Comparison of ENCODE assay signal across 17 cellular contexts in the genomic region with DNA sequence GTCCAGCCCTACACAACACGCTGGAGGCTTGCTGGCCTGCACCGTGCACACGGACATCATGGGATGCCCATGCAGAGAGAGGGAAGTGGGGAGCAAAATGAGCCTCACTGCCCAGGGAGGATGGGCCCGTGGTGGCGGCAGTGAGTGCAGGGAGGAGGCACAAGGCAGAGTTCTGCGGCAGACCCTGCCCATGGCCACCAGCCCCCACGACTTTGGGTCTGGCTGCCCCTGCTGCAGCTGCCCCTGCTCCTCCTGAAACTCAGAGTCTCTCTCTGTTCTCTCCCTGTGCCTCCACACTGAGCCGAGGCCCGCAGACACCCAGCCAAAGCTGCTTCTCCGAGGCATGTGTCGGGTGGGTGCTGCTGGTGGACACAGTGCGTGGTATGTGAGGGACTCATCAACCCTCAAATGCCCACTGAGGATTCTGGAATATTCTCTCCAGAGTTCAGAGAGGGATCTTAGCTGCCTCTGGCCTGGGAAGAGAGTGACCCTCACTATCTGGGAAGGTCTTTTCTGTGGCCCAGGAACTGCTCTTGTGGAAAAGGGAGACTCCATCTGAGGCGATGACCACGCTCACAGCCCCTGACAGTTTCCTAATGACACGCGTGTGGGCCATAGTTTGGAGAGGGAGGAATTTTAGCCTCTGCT. TPM values are rescaled to one million over a fixed set of nuclear protein-coding genes. Genes with fewer than 3 reads are reported as not detected.
A peak's percentile ranks its signal among the peaks of the same experiment; 100 is the strongest.
DNase-seq lines count a peak whose midpoint lies in the region; ATAC-seq, FAIRE-seq and TF ChIP-seq lines count a peak whose summit lies in the region.
"Had no signal": no experiment of that assay in that cellular context is flagged by ENCODE, and none has a peak within 500 bp of the region (broad histone marks: within the 10 kb centered on the region; RNA-seq: fewer than 3 reads in every experiment).

No MANE protein-coding gene starts in this region.

- no peak overlapping the region for H2BK5ac ChIP-seq in H9 (ENCODE audit: insufficient read length, low read length)

- H3K4me3 Mint-ChIP-seq in H9 (no peak overlapping the region; a peak in 1 of 5 replicates), T-helper 17 cell (no peak overlapping the region)
- H3K4me3 Mint-ChIP-seq: CD4-positive, CD25-positive, alpha-beta regulatory T cell; GM23338 had no signal

- no peak overlapping the region for H2BK120ac ChIP-seq in H9 (ENCODE audit: low read depth, low read length, poor library complexity, severe bottlenecking)

- no peak overlapping the region for H2AK5ac ChIP-seq in H9 (ENCODE audit: insufficient read length, low read length)

- H3T11ph ChIP-seq in H9 (ENCODE audit: low read length), result no peak overlapping the region

- no peaks in the 10 kb centered on the region for H3K9me3 ChIP-seq in H9 (ENCODE audit: control insufficient read depth, low read depth, low read length)
- H3K9me3 ChIP-seq in T-helper 17 cell (ENCODE audit: control insufficient read depth, low read length, poor library complexity, severe bottlenecking), result no peaks in the 10 kb centered on the region
- H3K9me3 ChIP-seq in kidney (ENCODE audit: control insufficient read depth in 1 of 2, low read length in 2 of 2), result no peaks in the 10 kb centered on the region
- H3K9me3 ChIP-seq in osteoblast (ENCODE audit: low read depth, low read length), result no peaks in the 10 kb centered on the region
- H3K9me3 ChIP-seq: Caco-2 had no signal

- no peaks in the 10 kb centered on the region for H4K20me1 ChIP-seq in H9 (ENCODE audit: control insufficient read depth, insufficient read depth, insufficient read length)
- no peaks in the 10 kb centered on the region for H4K20me1 ChIP-seq in osteoblast (ENCODE audit: insufficient read depth, low read length)

- FAIRE-seq in kidney (lab: Jason Lieb, UNC), result no peak
- FAIRE-seq: HTR-8/SVneo had no signal

- intact Hi-C loops in kidney (cut with DNase I) (no loop called here), head of caudate nucleus (cut with DNase I) (no loop called here)

- peaks cover 5 to 12% of the 10 kb centered on the region in 2 experiments for H3K4me1 Mint-ChIP-seq in H9
- peaks cover 3% of the 10 kb centered on the region for H3K4me1 Mint-ChIP-seq in T-helper 17 cell
- H3K4me1 Mint-ChIP-seq: CD4-positive, CD25-positive, alpha-beta regulatory T cell had no signal

- no peaks in the 10 kb centered on the region for H3K79me1 ChIP-seq in H9 (ENCODE audit: insufficient read depth, low read depth, low read length, poor library complexity, severe bottlenecking)

- no CpG with 5 or more reads among the region's 16 CpGs for WGBS in H9 (ENCODE audit: extremely low coverage, insufficient read length, low lambda C conversion rate)

- H3K36me3 Mint-ChIP-seq in H9 (ENCODE audit: insufficient read depth in 1 of 3, low read depth in 3 of 3) (no peaks in the 10 kb centered on the region), T-helper 17 cell (ENCODE audit: low read depth) (peaks cover 4% of the 10 kb centered on the region)
- H3K36me3 Mint-ChIP-seq: CD4-positive, CD25-positive, alpha-beta regulatory T cell had no signal

- H3K27ac Mint-ChIP-seq in H9 (no peak overlapping the region), T-helper 17 cell (peak overlapping the region; percentile 45)
- H3K27ac Mint-ChIP-seq: GM23338 had no signal

- H3K4ac ChIP-seq in H9 (ENCODE audit: low read depth, low read length), result no peak overlapping the region

- H2BK20ac ChIP-seq in H9 (ENCODE audit: low read depth, low read length, poor library complexity, severe bottlenecking), result no peak overlapping the region

- no peaks in the 10 kb centered on the region for H3K23me2 ChIP-seq in H9 (ENCODE audit: insufficient read length, low read depth, low read length, poor library complexity, severe bottlenecking)

- H3K27me3 Mint-ChIP-seq in H9 (ENCODE audit: low read depth), result peaks cover 3% of the 10 kb centered on the region
- peaks cover 27% of the 10 kb centered on the region for H3K27me3 Mint-ChIP-seq in T-helper 17 cell

- H2BK15ac ChIP-seq in H9 (ENCODE audit: low read depth, low read length), result no peak overlapping the region

- H3K4me2 ChIP-seq in H9 (ENCODE audit: insufficient read depth, insufficient read length, low read length), result no peak overlapping the region
- H3K4me2 ChIP-seq in osteoblast (ENCODE audit: insufficient read depth, low read length), result no peak overlapping the region
- H3K4me2 ChIP-seq: GM23338 had no signal

- no peak overlapping the region for H4K8ac ChIP-seq in H9 (replicated peaks; ENCODE audit: insufficient read length, low read depth, low read length)

- ATAC-seq in T-helper 17 cell (no peak), HG03520 (IDR thresholded peaks at IDR 0.05; ENCODE audit: unreplicated experiment) (no peak)

- H3K79me2 ChIP-seq in H9 (ENCODE audit: insufficient read depth, low read length) (no peaks in the 10 kb centered on the region), osteoblast (ENCODE audit: insufficient read depth, low read length) (no peaks in the 10 kb centered on the region)

- H3K4me1 ChIP-seq in H9 (ENCODE audit: insufficient read depth, low read length), result no peaks in the 10 kb centered on the region
- no peaks in the 10 kb centered on the region for H3K4me1 ChIP-seq in kidney (ENCODE audit: control insufficient read depth in 1 of 2, insufficient read depth in 1 of 2, low read depth in 1 of 2, low read length in 2 of 2)
- peaks cover 2% of the 10 kb centered on the region for H3K4me1 ChIP-seq in osteoblast (ENCODE audit: insufficient read depth, low read length)
- H3K4me1 ChIP-seq: Caco-2 had no signal

- H3K4me3 ChIP-seq in kidney (ENCODE audit: low read length in 2 of 2) (no peak overlapping the region), osteoblast (ENCODE audit: insufficient read depth, low read length) (no peak overlapping the region)
- H3K4me3 ChIP-seq: GM23338 had no signal

- no peaks in the 10 kb centered on the region for H3K9me3 Mint-ChIP-seq in H9
- H3K9me3 Mint-ChIP-seq: GM23338 had no signal

- no peak overlapping the region for H4K91ac ChIP-seq in H9 (ENCODE audit: insufficient read length, low read depth, low read length)

- DNase-seq in H9 (no peak), T-helper 17 cell (no peak), kidney (peak; percentile 61), osteoblast (ENCODE audit: insufficient read length, low spot score, missing footprints) (peak; percentile 59), middle frontal gyrus (ENCODE audit: extremely low spot score, low spot score) (no peak), head of caudate nucleus (no peak)
- DNase-seq: CD4-positive, CD25-positive, alpha-beta regulatory T cell; DMS153; EL; NCI-H1417 treated with DMSO at 0.1 percent for 48 hours; NCI-H2029; NCI-H2171 treated with DMSO at 0.1 percent for 48 hours; NCI-H748 treated with DMSO at 0.1 percent for 48 hours had no signal

- H3K27me3 ChIP-seq in H9 (ENCODE audit: insufficient read depth, low read length) (no peaks in the 10 kb centered on the region), osteoblast (ENCODE audit: insufficient read depth, low read length) (peaks cover 3% of the 10 kb centered on the region)

- no peak overlapping the region for H2BK12ac ChIP-seq in H9 (ENCODE audit: insufficient read length, low read depth, low read length)

- H3K27ac ChIP-seq in H9 (ENCODE audit: insufficient read length, low read depth, low read length) (no peak overlapping the region), kidney (ENCODE audit: low read depth in 2 of 2, low read length in 2 of 2) (no peak overlapping the region), osteoblast (ENCODE audit: low read depth, low read length) (no peak overlapping the region)

- TF ChIP-seq CTCF in H9 (conservative IDR thresholded peaks at IDR 0.05) (no peak), kidney (IDR thresholded peaks at IDR 0.05; ENCODE audit: borderline replicate concordance, extremely low read depth, insufficient read depth) (no peak), osteoblast (IDR thresholded peaks at IDR 0.05; ENCODE audit: extremely low read depth, low read depth, low read length) (no peak)

- H3K56ac ChIP-seq in H9 (ENCODE audit: insufficient read length, low read depth, low read length), result no peak overlapping the region

- H3K36me3 ChIP-seq in kidney (ENCODE audit: control insufficient read depth in 1 of 2, insufficient read depth in 2 of 2, low read length in 2 of 2), result no peaks in the 10 kb centered on the region
- H3K36me3 ChIP-seq in osteoblast (ENCODE audit: insufficient read depth, low read length), result no peaks in the 10 kb centered on the region

- no peak overlapping the region for H3K9ac ChIP-seq in H9 (ENCODE audit: extremely low read depth, insufficient read length, low read length)
- no peak overlapping the region for H3K9ac ChIP-seq in kidney (ENCODE audit: low read length in 2 of 2)

- H4K5ac ChIP-seq in H9 (ENCODE audit: insufficient read length, low read depth, low read length), result no peak overlapping the region

- peak overlapping the region; percentile 7 for H3K18ac ChIP-seq in H9 (ENCODE audit: insufficient read length, low read depth, low read length)

- H2AFZ ChIP-seq in H9 (ENCODE audit: low read length) (no peak overlapping the region), osteoblast (ENCODE audit: low read length) (no peak overlapping the region)
- H2AFZ ChIP-seq: GM23338 had no signal

- no peak overlapping the region for H3K23ac ChIP-seq in H9 (ENCODE audit: insufficient read length, low read depth, low read length)

- H3K14ac ChIP-seq in H9 (ENCODE audit: insufficient read depth, low read length), result no peak overlapping the region

RNA-seq across cellular contexts. Expression of gene HPCAL1, which starts 45.1 kb away (rescaled TPM):
- total RNA-seq in H9 (2021) (4.7 and 5.9 TPM in 2 replicates), T-helper 17 cell (10 to 100 TPM; 44.2 TPM), kidney (47.3 TPM), osteoblast (47.1 and 57.2 TPM in 2 replicates)
- polyA plus RNA-seq in kidney (ENCODE audit: insufficient read depth, low read depth, low replicate concordance), result 121 TPM

Comparison
In these comparisons a context has a peak if more than half of its experiments do, and no peak if none do; other contexts are left out.
1. DNase-seq: peak in kidney (single experiment) and osteoblast (single experiment); none in H9 (single experiment), T-helper 17 cell (0 of 3), middle frontal gyrus (single experiment) and head of caudate nucleus (0 of 42).